Comparison of ENCODE assay signal across 10 cellular contexts in the genomic region with DNA sequence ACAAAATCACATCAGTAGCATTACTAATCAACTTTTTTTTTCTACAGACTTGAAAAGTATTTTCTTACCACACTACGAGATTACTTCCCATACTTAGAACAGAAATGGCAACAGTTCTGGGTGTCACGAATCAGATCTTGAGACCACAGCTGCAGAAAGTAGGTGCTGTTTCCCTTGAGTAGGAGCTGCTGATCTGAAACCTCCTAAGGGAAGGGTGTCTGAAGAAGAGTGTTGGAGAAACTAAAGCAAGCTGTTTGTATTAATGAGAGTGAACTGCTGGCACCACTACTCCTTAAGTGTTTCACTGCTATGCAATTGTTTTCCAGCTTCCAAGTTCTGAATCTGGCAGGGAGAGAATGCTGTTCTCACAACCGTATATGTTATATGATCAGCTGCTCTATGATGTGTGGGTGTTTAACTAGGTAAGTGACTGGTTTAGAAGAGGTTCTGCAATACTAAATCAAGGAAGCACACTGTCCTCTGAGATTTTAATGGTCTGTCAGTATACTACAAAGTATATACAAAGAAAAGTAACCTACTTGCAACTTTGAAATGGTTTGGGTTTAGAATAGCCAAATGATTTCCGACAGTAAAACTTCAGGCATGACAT.
A peak's percentile ranks its signal among the peaks of the same experiment; 100 is the strongest.
DNase-seq lines count a peak whose midpoint lies in the region; ATAC-seq, FAIRE-seq and TF ChIP-seq lines count a peak whose summit lies in the region.
"Had no signal": no experiment of that assay in that cellular context is flagged by ENCODE, and none has a peak within 500 bp of the region (broad histone marks: within the 10 kb centered on the region; RNA-seq: fewer than 3 reads in every experiment).

No MANE protein-coding gene starts in this region.

- peak; percentile 91 for FAIRE-seq in GM19239 (lab: Jason Lieb, UNC)

- H3K27ac ChIP-seq in brain microvascular endothelial cell: no peak overlapping the region
- H3K27ac ChIP-seq: ascending aorta had no signal

- no peak for ATAC-seq in GM19397 (IDR thresholded peaks at IDR 0.05; ENCODE audit: unreplicated experiment)
- ATAC-seq in GM18907 (IDR thresholded peaks at IDR 0.05; ENCODE audit: unreplicated experiment): no peak

- H3K4me1 Mint-ChIP-seq in T-helper 1 cell treated with Interleukin-12 subunit alpha and Interleukin-12 subunit beta and Interleukin-4 antibody, amounts not matched to agents 30 μg/mL and 1 μg/mL, for 36 hours (ENCODE audit: low read depth): peaks cover 42% of the 10 kb centered on the region

- no peaks in the 10 kb centered on the region for H3K9me3 Mint-ChIP-seq in T-helper 1 cell treated with Interleukin-12 subunit alpha and Interleukin-12 subunit beta and Interleukin-4 antibody, amounts not matched to agents 30 μg/mL and 1 μg/mL, for 36 hours

- H3K27ac Mint-ChIP-seq in T-helper 1 cell treated with Interleukin-12 subunit alpha and Interleukin-12 subunit beta and Interleukin-4 antibody, amounts not matched to agents 30 μg/mL and 1 μg/mL, for 36 hours: peak overlapping the region; percentile 32

- H3K4me3 Mint-ChIP-seq in T-helper 1 cell treated with Interleukin-12 subunit alpha and Interleukin-12 subunit beta and Interleukin-4 antibody, amounts not matched to agents 30 μg/mL and 1 μg/mL, for 36 hours: peak overlapping the region; percentile 62

- DNase-seq in Ammon's horn (ENCODE audit: low spot score) (peak; percentile 40), GM19239 (ENCODE audit: insufficient read length, low spot score) (peak; percentile 14), inferior parietal cortex (ENCODE audit: extremely low spot score) (peak; percentile 32), brain microvascular endothelial cell (no peak), AML-193 (lab: John Stamatoyannopoulos, UW) (no peak)
- DNase-seq: Caco-2 had no signal

- in situ Hi-C loops in brain microvascular endothelial cell (cut with HindIII; ENCODE audit: low pct_ligation_motif_present, low sequenced_read_pairs): no loop called here

- H3K4me3 ChIP-seq in brain microvascular endothelial cell (ENCODE audit: low read depth, low read length): no peak overlapping the region
- H3K4me3 ChIP-seq: ascending aorta had no signal

- no peaks in the 10 kb centered on the region for H3K36me3 ChIP-seq in brain microvascular endothelial cell (replicated peaks)
- H3K36me3 ChIP-seq: ascending aorta had no signal

- peaks cover 2% of the 10 kb centered on the region for H3K36me3 Mint-ChIP-seq in T-helper 1 cell treated with Interleukin-12 subunit alpha and Interleukin-12 subunit beta and Interleukin-4 antibody, amounts not matched to agents 30 μg/mL and 1 μg/mL, for 36 hours (ENCODE audit: low read depth)

- H3K27me3 Mint-ChIP-seq in T-helper 1 cell treated with Interleukin-12 subunit alpha and Interleukin-12 subunit beta and Interleukin-4 antibody, amounts not matched to agents 30 μg/mL and 1 μg/mL, for 36 hours (ENCODE audit: low read depth): no peaks in the 10 kb centered on the region

- no peaks in the 10 kb centered on the region for H3K27me3 ChIP-seq in brain microvascular endothelial cell (replicated peaks)
- H3K27me3 ChIP-seq: ascending aorta had no signal

- no peak for TF ChIP-seq CTCF in brain microvascular endothelial cell (IDR thresholded peaks at IDR 0.05; ENCODE audit: low read depth, low read length, missing control alignments)

Comparison
In these comparisons a context has a peak if more than half of its experiments do, and no peak if none do; other contexts are left out.
1. DNase-seq: peak in Ammon's horn (single experiment), GM19239 (single experiment) and inferior parietal cortex (single experiment); none in brain microvascular endothelial cell (single experiment) and AML-193 (0 of 2).